Comparison of ENCODE assay signal across 26 cellular contexts in genomic region chr7:106666353-106666752, GRCh38.
"Had no signal": no experiment of that assay in that cellular context is flagged by ENCODE, and none has a peak within 500 bp of the region (broad histone marks: within the 10 kb centered on the region; RNA-seq: fewer than 3 reads in every experiment).

No MANE protein-coding gene starts in this region.

- DNase-seq: colonic mucosa; cortex of kidney; effector CD4-positive, alpha-beta T cell; effector memory CD8-positive, alpha-beta T cell; endodermal cell; erythroblast; esophagus squamous epithelium; foreskin fibroblast; foreskin melanocyte; gastrocnemius medialis; glutamatergic neuron; head of caudate nucleus; heart right ventricle; hippocampal formation; left cardiac atrium; left lung; left ventricle myocardium superior; lower lobe of right lung; mesenchymal stem cell; mucosa of descending colon; naive B cell; naive thymus-derived CD8-positive, alpha-beta T cell had no signal

- H3K36me3 Mint-ChIP-seq: mesothelial cell of epicardium; naive B cell; naive thymus-derived CD8-positive, alpha-beta T cell had no signal

- H3K27ac Mint-ChIP-seq: dendritic cell treated with granulocyte-macrophage colony-stimulating factor and Interleukin-4, amounts not matched to agents 40 ng/mL and 50 ng/mL, for 4 days; endodermal cell; mesothelial cell of epicardium had no signal

- H3K27ac ChIP-seq: colonic mucosa, epithelial cell of prostate, esophagus squamous epithelium, gastrocnemius medialis, heart right ventricle, left lung, lower lobe of right lung had no signal

- H3K4me1 Mint-ChIP-seq: endodermal cell, mesothelial cell of epicardium had no signal

- H3K27me3 Mint-ChIP-seq: dendritic cell treated with granulocyte-macrophage colony-stimulating factor and Interleukin-4, amounts not matched to agents 40 ng/mL and 50 ng/mL, for 4 days; effector memory CD8-positive, alpha-beta T cell; naive B cell; naive thymus-derived CD8-positive, alpha-beta T cell had no signal

- H3K4me3 ChIP-seq: colonic mucosa, esophagus squamous epithelium, gastrocnemius medialis, heart right ventricle, left lung, lower lobe of right lung, mucosa of descending colon had no signal

- H3K9me3 Mint-ChIP-seq: dendritic cell treated with granulocyte-macrophage colony-stimulating factor and Interleukin-4, amounts not matched to agents 40 ng/mL and 50 ng/mL, for 4 days; effector memory CD8-positive, alpha-beta T cell; naive thymus-derived CD8-positive, alpha-beta T cell had no signal

- ATAC-seq: effector memory CD8-positive, alpha-beta T cell; esophagus mucosa; gastrocnemius medialis; heart right ventricle; left cardiac atrium; left lung; left ventricle myocardium superior; lower lobe of right lung; mucosa of descending colon; naive thymus-derived CD8-positive, alpha-beta T cell had no signal

- H3K4me3 Mint-ChIP-seq: dendritic cell treated with granulocyte-macrophage colony-stimulating factor and Interleukin-4, amounts not matched to agents 40 ng/mL and 50 ng/mL, for 4 days; effector memory CD8-positive, alpha-beta T cell; endodermal cell; mesothelial cell of epicardium; naive B cell; naive thymus-derived CD8-positive, alpha-beta T cell had no signal

- H3K27me3 ChIP-seq: colonic mucosa, esophagus squamous epithelium, gastrocnemius medialis, heart right ventricle, left lung had no signal
